ENCODE assay signal across 21 cellular contexts in genomic region chr1:155773221-155773620, GRCh38.
DNase-seq lines count a peak whose midpoint lies in the region; ATAC-seq, FAIRE-seq and TF ChIP-seq lines count a peak whose summit lies in the region.
"Had no signal": no experiment of that assay in that cellular context is flagged by ENCODE, and none has a peak within 500 bp of the region (broad histone marks: within the 10 kb centered on the region; RNA-seq: fewer than 3 reads in every experiment).

No MANE protein-coding gene starts in this region.

- no TSS peak for BruUV-seq in PC-3 (replicated peaks; lab: Mats Ljungman, UMichigan)

- peak; percentile 38 for FAIRE-seq in D721Med (lab: Jason Lieb, UNC)
- FAIRE-seq: GM12892, GM18507 had no signal

- no peak overlapping the region for H3K4me3 Mint-ChIP-seq in activated naive CD4-positive, alpha-beta T cell treated with anti-CD3 and anti-CD28 coated beads, Interleukin-2, amount 50 U/mL, for 24 hours
- H3K4me3 Mint-ChIP-seq in activated naive CD4-positive, alpha-beta T cell treated with anti-CD3 and anti-CD28 coated beads, Interleukin-2, amount 10 ng/mL, durations not matched to agents 7 days and 5 days, result no peak overlapping the region

- H4K5ac ChIP-seq in mesendoderm (ENCODE audit: low read length), result no peak overlapping the region

- H3K36me3 ChIP-seq in PC-3 (ENCODE audit: low read depth, low read length), result peaks cover 44% of the 10 kb centered on the region
- peaks cover 12% of the 10 kb centered on the region for H3K36me3 ChIP-seq in mucosa of descending colon (ENCODE audit: low read depth)
- H3K36me3 ChIP-seq in mesendoderm (ENCODE audit: control insufficient read depth, insufficient read depth, low read length), result peaks cover 6% of the 10 kb centered on the region

- H3K23ac ChIP-seq in mesendoderm (ENCODE audit: low read length), result no peak overlapping the region

- H3K36me3 Mint-ChIP-seq in activated naive CD4-positive, alpha-beta T cell treated with anti-CD3 and anti-CD28 coated beads, Interleukin-2, amount 50 U/mL, for 24 hours, result peaks cover 24% of the 10 kb centered on the region
- H3K36me3 Mint-ChIP-seq in activated naive CD4-positive, alpha-beta T cell treated with anti-CD3 and anti-CD28 coated beads, Interleukin-2, amount 10 ng/mL, durations not matched to agents 7 days and 5 days, result peaks cover 74% of the 10 kb centered on the region

- H3K27me3 Mint-ChIP-seq in activated naive CD4-positive, alpha-beta T cell treated with anti-CD3 and anti-CD28 coated beads, Interleukin-2, amount 50 U/mL, for 24 hours, result no peaks in the 10 kb centered on the region
- no peaks in the 10 kb centered on the region for H3K27me3 Mint-ChIP-seq in activated naive CD4-positive, alpha-beta T cell treated with anti-CD3 and anti-CD28 coated beads, Interleukin-2, amount 10 ng/mL, durations not matched to agents 7 days and 5 days

- H3F3A ChIP-seq in PC-3 (ENCODE audit: low read length, unreplicated experiment), result no peaks in the 10 kb centered on the region

- H3K4me1 ChIP-seq in PC-3 (ENCODE audit: insufficient read depth, low read length), result peaks cover 23% of the 10 kb centered on the region
- H3K4me1 ChIP-seq in mucosa of descending colon (ENCODE audit: low read depth), result no peaks in the 10 kb centered on the region
- no peaks in the 10 kb centered on the region for H3K4me1 ChIP-seq in mesendoderm (ENCODE audit: control insufficient read depth, low read depth, low read length)
- H3K4me1 ChIP-seq: Caco-2 had no signal

- H2AFZ ChIP-seq in PC-3 (ENCODE audit: low read length), result no peak overlapping the region

- no peak for TF ChIP-seq CTCF in D721Med (IDR thresholded peaks at IDR 0.05; ENCODE audit: insufficient read depth, missing control alignments)
- TF ChIP-seq CTCF in PC-3 (conservative IDR thresholded peaks at IDR 0.05; ENCODE audit: low read depth, low read length), result no peak
- TF ChIP-seq CTCF in mucosa of descending colon (IDR thresholded peaks at IDR 0.05), result no peak

- H3K27me3 ChIP-seq in PC-3 (ENCODE audit: low read length), result no peaks in the 10 kb centered on the region
- no peaks in the 10 kb centered on the region for H3K27me3 ChIP-seq in mesendoderm (ENCODE audit: insufficient read depth, low read length, poor library complexity)

- H2BK5ac ChIP-seq in mesendoderm (ENCODE audit: low read length), result no peak overlapping the region

- intact Hi-C loops in PC-3 (cut with micrococcal nuclease), result no loop called here
- intact Hi-C loops in mucosa of descending colon (cut with DNase I, micrococcal nuclease), result no loop called here

- CTCF ChIA-PET in activated naive CD4-positive, alpha-beta T cell treated with anti-CD3 and anti-CD28 coated beads, Interleukin-2, amount 10 ng/mL, durations not matched to agents 7 days and 5 days (lab: Charles Lee), result no interaction called here
- CTCF ChIA-PET in PC-3 (lab: Charles Lee), result interaction anchor here (0.7 kb wide), 1 partner anchor 28 kb away, joined by 3 read pairs; no protein-coding TSS in a partner anchor

- no CpG with 5 or more reads among the region's 2 CpGs for WGBS in mesendoderm (ENCODE audit: extremely low coverage, insufficient coverage, low lambda C conversion rate)

- no peaks in the 10 kb centered on the region for H4K20me1 ChIP-seq in PC-3 (ENCODE audit: low read length)

- H3K9ac ChIP-seq in PC-3 (ENCODE audit: low read length) (peak overlapping the region; percentile 48), mesendoderm (ENCODE audit: low read length) (no peak overlapping the region)

- H2AK5ac ChIP-seq in mesendoderm (ENCODE audit: low read length), result no peak overlapping the region

- H3K4me2 ChIP-seq in PC-3 (ENCODE audit: low read length) (peak overlapping the region; percentile 17), mesendoderm (ENCODE audit: low read length) (no peak overlapping the region)

- H3K79me2 ChIP-seq in PC-3 (ENCODE audit: low read length) (no peaks in the 10 kb centered on the region), mesendoderm (ENCODE audit: control insufficient read depth, insufficient read depth, low read length) (no peaks in the 10 kb centered on the region)

- H2BK120ac ChIP-seq in mesendoderm (ENCODE audit: low read depth, low read length), result no peak overlapping the region

- ATAC-seq in PC-3, result peak; percentile 81
- ATAC-seq in mucosa of descending colon, result peak; percentile 75
- ATAC-seq: SK-N-SH treated with all-trans-retinoic acid at 6 μM for 48 hours had no signal

- H3K4me3 ChIP-seq in PC-3 (ENCODE audit: low read length) (no peak overlapping the region), mucosa of descending colon (no peak overlapping the region), mesendoderm (ENCODE audit: low read length) (no peak overlapping the region)

- no peak overlapping the region for H2BK15ac ChIP-seq in mesendoderm (replicated peaks; ENCODE audit: low read depth)

- H3K9me2 ChIP-seq in PC-3 (replicated peaks; ENCODE audit: low read length), result no peaks in the 10 kb centered on the region

- H3K4ac ChIP-seq in mesendoderm (ENCODE audit: low read depth, low read length), result no peak overlapping the region

- peak overlapping the region; percentile 73 for H3K27ac Mint-ChIP-seq in activated naive CD4-positive, alpha-beta T cell treated with anti-CD3 and anti-CD28 coated beads, Interleukin-2, amount 50 U/mL, for 24 hours
- H3K27ac Mint-ChIP-seq in activated naive CD4-positive, alpha-beta T cell treated with anti-CD3 and anti-CD28 coated beads, Interleukin-2, amount 10 ng/mL, durations not matched to agents 7 days and 5 days, result no peak overlapping the region

- peak overlapping the region; percentile 75 for H3K27ac ChIP-seq in PC-3 (ENCODE audit: low read length)
- H3K27ac ChIP-seq in mesendoderm (ENCODE audit: low read depth, low read length), result no peak overlapping the region
- H3K27ac ChIP-seq: RWPE1 had no signal

- H4K8ac ChIP-seq in mesendoderm (ENCODE audit: low read depth, low read length), result no peak overlapping the region

- H3K4me1 Mint-ChIP-seq in activated naive CD4-positive, alpha-beta T cell treated with anti-CD3 and anti-CD28 coated beads, Interleukin-2, amount 50 U/mL, for 24 hours, result peaks cover 14% of the 10 kb centered on the region
- peaks cover 19% of the 10 kb centered on the region for H3K4me1 Mint-ChIP-seq in activated naive CD4-positive, alpha-beta T cell treated with anti-CD3 and anti-CD28 coated beads, Interleukin-2, amount 10 ng/mL, durations not matched to agents 7 days and 5 days

- POLR2A ChIA-PET in PC-3 (lab: Charles Lee; ENCODE audit: unreplicated experiment), result no interaction called here

- H3K18ac ChIP-seq in mesendoderm (ENCODE audit: low read length), result no peak overlapping the region

- H3K79me1 ChIP-seq in mesendoderm (ENCODE audit: low read length), result no peaks in the 10 kb centered on the region

- no peak overlapping the region for H3K56ac ChIP-seq in mesendoderm (ENCODE audit: low read length)

- H3K9me3 ChIP-seq in PC-3 (ENCODE audit: low read length), result no peaks in the 10 kb centered on the region
- no peaks in the 10 kb centered on the region for H3K9me3 ChIP-seq in mucosa of descending colon
- H3K9me3 ChIP-seq: Caco-2 had no signal

- no peaks in the 10 kb centered on the region for H3K9me3 Mint-ChIP-seq in activated naive CD4-positive, alpha-beta T cell treated with anti-CD3 and anti-CD28 coated beads, Interleukin-2, amount 50 U/mL, for 24 hours
- H3K9me3 Mint-ChIP-seq in activated naive CD4-positive, alpha-beta T cell treated with anti-CD3 and anti-CD28 coated beads, Interleukin-2, amount 10 ng/mL, durations not matched to agents 7 days and 5 days, result no peaks in the 10 kb centered on the region

- no peak for DNase-seq in activated naive CD4-positive, alpha-beta T cell treated with anti-CD3 and anti-CD28 coated beads, Interleukin-2, amount 10 ng/mL, durations not matched to agents 7 days and 5 days
- DNase-seq in D721Med (ENCODE audit: insufficient read length, low spot score) (no peak), PC-3 (peak; percentile 68), mucosa of descending colon (no peak), C1 segment of cervical spinal cord (lab: John Stamatoyannopoulos, UW) (no peak), DMS79 (lab: John Stamatoyannopoulos, UW) (no peak), mesendoderm (no peak)
- DNase-seq: Caco-2, DMS153, GOT3, KG1, NCI-H1417 treated with DMSO at 0.1 percent for 48 hours, NCI-H1930, NCI-H345, NCI-H524 treated with DMSO at 0.1 percent for 48 hours, SIG-M5 had no signal
